In the genomic region with DNA sequence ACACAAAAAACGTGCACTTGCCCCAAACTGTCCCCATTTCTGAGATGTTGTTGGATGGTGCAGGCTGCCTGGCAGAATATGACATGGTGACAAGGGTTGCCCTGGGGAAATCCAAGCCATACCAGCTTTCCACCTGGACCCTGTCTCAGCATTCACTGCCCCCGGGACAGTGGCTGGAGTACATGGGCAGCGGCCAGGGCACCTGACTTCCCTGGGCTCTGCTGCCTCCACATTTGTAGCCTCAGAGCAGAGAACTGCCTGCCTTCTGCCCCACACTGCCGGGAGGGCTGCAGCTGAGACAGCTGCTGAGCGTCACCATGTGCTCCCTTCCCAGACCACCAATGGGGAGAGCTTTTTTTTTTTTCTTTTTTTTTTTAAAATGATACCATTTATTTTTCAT, we compare ENCODE assay signal across 28 cellular contexts.
"Had no signal": no experiment of that assay in that cellular context is flagged by ENCODE, and none has a peak within 500 bp of the region (broad histone marks: within the 10 kb centered on the region; RNA-seq: fewer than 3 reads in every experiment).

No MANE protein-coding gene starts in this region.

- H3K27ac Mint-ChIP-seq: activated CD8-positive, alpha-beta T cell treated with anti-CD3 and anti-CD28 coated beads for 36 hours; activated naive CD4-positive, alpha-beta T cell treated with anti-CD3 and anti-CD28 coated beads, Interleukin-2, amount 50 U/mL, for 24 hours; activated T-cell treated with anti-CD3 and anti-CD28 coated beads, Interleukin-2, amount 50 U/mL, for 24 hours; activated T-helper 1 cell treated with anti-CD3 and anti-CD28 coated beads, Interleukin-12 subunit alpha, Interleukin-12 subunit beta, Interleukin-2, Interleukin-4 antibody, amounts not matched to agents 30 ng/mL and 10 ng/mL and 1 ng/mL, durations not matched to agents 14 hours and 24 hours and 36 hours; T-helper 1 cell treated with Interleukin-12 subunit alpha and Interleukin-12 subunit beta and Interleukin-4 antibody, amounts not matched to agents 30 μg/mL and 1 μg/mL, for 36 hours had no signal

- H3K9me3 ChIP-seq: breast epithelium, SJSA1 had no signal

- H3K4me1 Mint-ChIP-seq: activated naive CD4-positive, alpha-beta T cell treated with anti-CD3 and anti-CD28 coated beads, Interleukin-2, amount 50 U/mL, for 24 hours had no signal

- DNase-seq: activated CD4-positive, alpha-beta T cell treated with anti-CD3 and anti-CD28 coated beads for 4 hours; activated CD8-positive, alpha-beta T cell treated with anti-CD3 and anti-CD28 coated beads for 36 hours; activated effector memory CD4-positive, alpha-beta T cell treated with Interleukin-2 at 50 U/mL for 16 hours; activated naive CD4-positive, alpha-beta T cell; activated T-cell treated with anti-CD3 and anti-CD28 coated beads, Interleukin-2, amount 50 U/mL, for 24 hours; aorta; central memory CD4-positive, alpha-beta T cell; MV-4-11; NCI-H1092 treated with DMSO at 0.1 percent for 48 hours; NCI-H1417 treated with DMSO at 0.1 percent for 48 hours; NCI-H1694 treated with DMSO at 0.1 percent for 48 hours; NCI-H2081; NCI-H510A treated with DMSO at 0.1 percent for 48 hours; NCI-H69; NK-92 treated with Interleukin-12 subunit alpha and Interleukin-12 subunit beta, amount 100 ng/mL, for 24 hours; OCI-M1; RPMI8226; SHP77; SW 1271 had no signal

- ATAC-seq: activated CD4-positive, CD25-positive, alpha-beta regulatory T cell treated with anti-CD3 and anti-CD28 coated beads, Interleukin-2, amount 50 U/mL, for 24 hours; activated CD8-positive, alpha-beta T cell treated with anti-CD3 and anti-CD28 coated beads for 36 hours; Panc1; SK-N-SH treated with all-trans-retinoic acid at 6 μM for 48 hours had no signal

- H3K4me1 ChIP-seq: breast epithelium had no signal

- H3K27ac ChIP-seq: SJSA1 had no signal

- H3K27me3 ChIP-seq: breast epithelium, MG63, SJSA1 had no signal

- H3K4me3 ChIP-seq: breast epithelium, MG63, SJSA1 had no signal

- H3K9me3 Mint-ChIP-seq: activated CD8-positive, alpha-beta T cell treated with anti-CD3 and anti-CD28 coated beads for 36 hours; activated naive CD4-positive, alpha-beta T cell treated with anti-CD3 and anti-CD28 coated beads, Interleukin-2, amount 50 U/mL, for 24 hours; activated T-cell treated with anti-CD3 and anti-CD28 coated beads, Interleukin-2, amount 50 U/mL, for 24 hours; activated T-helper 1 cell treated with anti-CD3 and anti-CD28 coated beads, Interleukin-12 subunit alpha, Interleukin-12 subunit beta, Interleukin-2, Interleukin-4 antibody, amounts not matched to agents 30 ng/mL and 10 ng/mL and 1 ng/mL, durations not matched to agents 14 hours and 24 hours and 36 hours; T-helper 1 cell treated with Interleukin-12 subunit alpha and Interleukin-12 subunit beta and Interleukin-4 antibody, amounts not matched to agents 30 μg/mL and 1 μg/mL, for 36 hours had no signal

- H3K27me3 Mint-ChIP-seq: activated CD8-positive, alpha-beta T cell treated with anti-CD3 and anti-CD28 coated beads for 36 hours; activated naive CD4-positive, alpha-beta T cell treated with anti-CD3 and anti-CD28 coated beads, Interleukin-2, amount 50 U/mL, for 24 hours; activated T-cell treated with anti-CD3 and anti-CD28 coated beads, Interleukin-2, amount 50 U/mL, for 24 hours had no signal

- H3K36me3 Mint-ChIP-seq: activated naive CD4-positive, alpha-beta T cell treated with anti-CD3 and anti-CD28 coated beads, Interleukin-2, amount 50 U/mL, for 24 hours had no signal

- H3K4me3 Mint-ChIP-seq: activated CD8-positive, alpha-beta T cell treated with anti-CD3 and anti-CD28 coated beads for 36 hours; activated naive CD4-positive, alpha-beta T cell treated with anti-CD3 and anti-CD28 coated beads, Interleukin-2, amount 50 U/mL, for 24 hours; activated T-cell treated with anti-CD3 and anti-CD28 coated beads, Interleukin-2, amount 50 U/mL, for 24 hours; activated T-helper 1 cell treated with anti-CD3 and anti-CD28 coated beads, Interleukin-12 subunit alpha, Interleukin-12 subunit beta, Interleukin-2, Interleukin-4 antibody, amounts not matched to agents 30 ng/mL and 10 ng/mL and 1 ng/mL, durations not matched to agents 14 hours and 24 hours and 36 hours; T-helper 1 cell treated with Interleukin-12 subunit alpha and Interleukin-12 subunit beta and Interleukin-4 antibody, amounts not matched to agents 30 μg/mL and 1 μg/mL, for 36 hours had no signal
